Comparison of ENCODE assay signal across 1 cellular context in genomic region chr3:193744048-193744821, GRCh38.
TF ChIP-seq lines count a peak whose summit lies in the region.

No MANE protein-coding gene starts in this region.

TF ChIP-seq in WTC11, 78 proteins besides CTCF, POLR2A, EP300 and RAD21 (continued from another document):
- TF ChIP-seq PRDM15 (CRISPR knock-in tag; IDR thresholded peaks at IDR 0.05), result peak; percentile 93
